Comparison of ENCODE assay signal across 21 cellular contexts in genomic region chr2:219094171-219094570, GRCh38. TPM values are rescaled to one million over a fixed set of nuclear protein-coding genes. Genes with fewer than 3 reads are reported as not detected.
DNase-seq lines count a peak whose midpoint lies in the region; ATAC-seq and TF ChIP-seq lines count a peak whose summit lies in the region.
"Had no signal": no experiment of that assay in that cellular context is flagged by ENCODE, and none has a peak within 500 bp of the region (broad histone marks: within the 10 kb centered on the region; RNA-seq: fewer than 3 reads in every experiment).

No MANE protein-coding gene starts in this region.

- H3K27ac ChIP-seq in BLaER1 (no peak overlapping the region), RWPE1 (no peak overlapping the region)
- H3K27ac ChIP-seq: A549, GM23248 had no signal

- no peak overlapping the region for H3K9ac ChIP-seq in BLaER1
- no peak overlapping the region for H3K9ac ChIP-seq in Loucy (ENCODE audit: low read depth, low read length, poor library complexity, severe bottlenecking)
- H3K9ac ChIP-seq: GM23248 had no signal

- H4K20me1 ChIP-seq in BLaER1 (no peaks in the 10 kb centered on the region), Loucy (ENCODE audit: insufficient read depth, low read length, poor library complexity, severe bottlenecking) (no peaks in the 10 kb centered on the region)

- no peaks in the 10 kb centered on the region for H3K4me1 Mint-ChIP-seq in progenitor cell of endocrine pancreas (ENCODE audit: low read depth)
- no peaks in the 10 kb centered on the region for H3K4me1 Mint-ChIP-seq in natural killer cell
- H3K4me1 Mint-ChIP-seq: CD8-positive, alpha-beta memory T cell had no signal

- H2AFZ ChIP-seq in Loucy (ENCODE audit: low read length) = no peak overlapping the region
- H2AFZ ChIP-seq: GM23248 had no signal

- no peaks in the 10 kb centered on the region for H3K9me3 ChIP-seq in BLaER1
- H3K9me3 ChIP-seq in Loucy (ENCODE audit: insufficient read depth, low read depth, low read length) = no peaks in the 10 kb centered on the region
- H3K9me3 ChIP-seq: A549 had no signal

- H3K4me3 ChIP-seq in BLaER1 = no peak overlapping the region
- no peak overlapping the region for H3K4me3 ChIP-seq in Loucy (ENCODE audit: low read length, poor library complexity, severe bottlenecking)
- H3K4me3 ChIP-seq: A549, GM12878, GM23248 had no signal

- CTCF ChIA-PET in RWPE1 (lab: Yijun Ruan, JAX) = interaction anchor here (1.3 kb wide), 1 partner anchor 10 kb away, joined by 7 read pairs; no protein-coding TSS in a partner anchor

- H3K36me3 ChIP-seq in BLaER1 (no peaks in the 10 kb centered on the region), Loucy (ENCODE audit: insufficient read depth, low read length) (no peaks in the 10 kb centered on the region; the same call in 1 of the 2 replicates)

- peak overlapping the region; percentile 15 for H3K27ac Mint-ChIP-seq in progenitor cell of endocrine pancreas
- H3K27ac Mint-ChIP-seq in natural killer cell = no peak overlapping the region
- H3K27ac Mint-ChIP-seq: CD14-positive monocyte; CD4-positive, alpha-beta T cell had no signal

- H3K27me3 ChIP-seq in BLaER1 (no peaks in the 10 kb centered on the region), Loucy (ENCODE audit: insufficient read depth, low read length, poor library complexity, severe bottlenecking) (no peaks in the 10 kb centered on the region)

- H3K4me2 ChIP-seq in BLaER1 (peak overlapping the region; percentile 36), Loucy (ENCODE audit: low read depth, low read length, poor library complexity, severe bottlenecking) (peak overlapping the region; percentile 32)
- H3K4me2 ChIP-seq: A549 had no signal

- DNase-seq in progenitor cell of endocrine pancreas (ENCODE audit: low spot score, unreplicated experiment) = no peak
- DNase-seq in RWPE1 (ENCODE audit: low spot score) = no peak
- no peak for DNase-seq in natural killer cell
- DNase-seq: 8988T; ACHN; CD4-positive, alpha-beta T cell; CD8-positive, alpha-beta memory T cell; DMS 273 treated with DMSO at 0.1 percent for 48 hours; DMS79; EL; GDM1; GM23248; H7; HCEC 1CT had no signal

- H3F3A ChIP-seq in Loucy (ENCODE audit: low read depth) = no peaks in the 10 kb centered on the region

- H3K36me3 Mint-ChIP-seq in progenitor cell of endocrine pancreas (ENCODE audit: insufficient read depth) (peaks cover 4% of the 10 kb centered on the region), natural killer cell (no peaks in the 10 kb centered on the region)

- H3K79me2 ChIP-seq in Loucy (ENCODE audit: insufficient read depth, low read length) = no peaks in the 10 kb centered on the region

- H3K27me3 Mint-ChIP-seq in progenitor cell of endocrine pancreas (peaks cover 13% of the 10 kb centered on the region), natural killer cell (ENCODE audit: low read depth in 2 of 2) (no peaks in the 10 kb centered on the region)
- H3K27me3 Mint-ChIP-seq: CD4-positive, alpha-beta T cell; CD8-positive, alpha-beta memory T cell had no signal

- H3K9me3 Mint-ChIP-seq in progenitor cell of endocrine pancreas (ENCODE audit: low read depth) (no peaks in the 10 kb centered on the region), natural killer cell (no peaks in the 10 kb centered on the region)
- H3K9me3 Mint-ChIP-seq: CD14-positive monocyte; CD4-positive, alpha-beta T cell; CD8-positive, alpha-beta memory T cell had no signal

- no peaks in the 10 kb centered on the region for H3K9me2 ChIP-seq in Loucy (replicated peaks; ENCODE audit: low read depth, low read length)

- intact Hi-C loops in natural killer cell (cut with micrococcal nuclease) = no loop called here

- ATAC-seq in HG03378 (IDR thresholded peaks at IDR 0.05; ENCODE audit: unreplicated experiment) (no peak), natural killer cell (no peak)
- ATAC-seq: A549, GM12878 had no signal

- POLR2A ChIA-PET in RWPE1 (lab: Yijun Ruan, JAX; ENCODE audit: low non-redundant PET) = no interaction called here

- H3K4me3 Mint-ChIP-seq in progenitor cell of endocrine pancreas (ENCODE audit: low read depth) = no peak overlapping the region
- H3K4me3 Mint-ChIP-seq in natural killer cell = no peak overlapping the region
- H3K4me3 Mint-ChIP-seq: CD14-positive monocyte; CD4-positive, alpha-beta T cell; CD8-positive, alpha-beta memory T cell had no signal

- no peak for TF ChIP-seq CTCF in Loucy (conservative IDR thresholded peaks at IDR 0.05; ENCODE audit: low read length)
- no peak for TF ChIP-seq CTCF in progenitor cell of endocrine pancreas (IDR thresholded peaks at IDR 0.05; ENCODE audit: unreplicated experiment)
- no peak for TF ChIP-seq CTCF in RWPE1 (conservative IDR thresholded peaks at IDR 0.05; ENCODE audit: low read depth)
- TF ChIP-seq CTCF in natural killer cell (IDR thresholded peaks at IDR 0.05) = no peak

- H3K4me1 ChIP-seq in BLaER1 = peaks cover 8% of the 10 kb centered on the region
- H3K4me1 ChIP-seq in Loucy (ENCODE audit: insufficient read depth, low read length, poor library complexity, severe bottlenecking) = peaks cover 8% of the 10 kb centered on the region
- H3K4me1 ChIP-seq: A549 had no signal

RNA-seq across cellular contexts. Expression of gene IHH, which starts 33.5 kb away (rescaled TPM):
- total RNA-seq in progenitor cell of endocrine pancreas = 17.3 and 24.1 TPM in 2 replicates
- not detected for total RNA-seq in natural killer cell
- total RNA-seq: CD4-positive, alpha-beta T cell; CD8-positive, alpha-beta memory T cell; GM12878; GM23248; H1 had no signal

RNA-seq across cellular contexts. Expression of gene CFAP65, which starts 52.9 kb away (rescaled TPM):
- 0.65 and 0.67 TPM in 2 replicates for total RNA-seq in progenitor cell of endocrine pancreas
- total RNA-seq in natural killer cell = not detected
- total RNA-seq: CD4-positive, alpha-beta T cell; CD8-positive, alpha-beta memory T cell; GM12878; GM23248; H7 had no signal

Comparison
In these comparisons a context has a peak if more than half of its experiments do, and no peak if none do; other contexts are left out.
1. RNA of gene IHH, which starts 33.5 kb away (total RNA-seq): 17.3 to 24.1 TPM in progenitor cell of endocrine pancreas; not detected in natural killer cell; every median in the first group is over 10 times any median in the second.